In genomic region chr14:100713720-100714119, GRCh38 we compare ENCODE assay signal across 26 cellular contexts. TPM values are rescaled to one million over a fixed set of nuclear protein-coding genes. Genes with fewer than 3 reads are reported as not detected.
"Had no signal": no experiment of that assay in that cellular context is flagged by ENCODE, and none has a peak within 500 bp of the region (broad histone marks: within the 10 kb centered on the region; RNA-seq: fewer than 3 reads in every experiment).

No MANE protein-coding gene starts in this region.

- H3K27ac ChIP-seq: foreskin keratinocyte, hepatocyte, left ventricle myocardium inferior, neutrophil, ovary, prostate gland, spleen, tibial nerve, WERI-Rb-1 had no signal

- H3K36me3 ChIP-seq: left ventricle myocardium inferior, neutrophil, ovary, prostate gland, spleen, tibial nerve, WERI-Rb-1 had no signal

- H3K4me2 ChIP-seq: hepatocyte had no signal

- H3K79me2 ChIP-seq: hepatocyte had no signal

- H3K27me3 ChIP-seq: hepatocyte, neutrophil, ovary had no signal

- H3K4me3 ChIP-seq: hepatocyte, left ventricle myocardium inferior, ovary, prostate gland, spleen, tibial nerve had no signal

- H3K4me1 ChIP-seq: prostate gland had no signal

- H3K36me3 Mint-ChIP-seq: activated naive CD4-positive, alpha-beta T cell treated with anti-CD3 and anti-CD28 coated beads, Interleukin-2, amount 50 U/mL, for 72 hours; immature natural killer cell; mesothelial cell of epicardium; natural killer cell had no signal

- H2AFZ ChIP-seq: hepatocyte had no signal

- H3K9me3 Mint-ChIP-seq: activated naive CD4-positive, alpha-beta T cell treated with anti-CD3 and anti-CD28 coated beads, Interleukin-2, amount 50 U/mL, for 72 hours; mesothelial cell of epicardium; natural killer cell; stimulated activated naive CD8-positive, alpha-beta T cell treated with anti-CD3 and anti-CD28 coated beads, Interleukin-15, Interleukin-2, amounts not matched to agents 100 ng/mL and 50 ng/mL, for 24 hours had no signal

- FAIRE-seq: TTC549 had no signal

- H3K27ac Mint-ChIP-seq: activated CD8-positive, alpha-beta T cell treated with anti-CD3 and anti-CD28 coated beads, Interleukin-2, amount 10 ng/mL, durations not matched to agents 7 days and 5 days; immature natural killer cell; mesothelial cell of epicardium; natural killer cell; stimulated activated naive CD8-positive, alpha-beta T cell treated with anti-CD3 and anti-CD28 coated beads, Interleukin-15, Interleukin-2, amounts not matched to agents 100 ng/mL and 50 ng/mL, for 24 hours had no signal

- H3K4me3 Mint-ChIP-seq: activated CD8-positive, alpha-beta T cell treated with anti-CD3 and anti-CD28 coated beads, Interleukin-2, amount 10 ng/mL, durations not matched to agents 7 days and 5 days; immature natural killer cell; mesothelial cell of epicardium; natural killer cell; stimulated activated naive CD8-positive, alpha-beta T cell treated with anti-CD3 and anti-CD28 coated beads, Interleukin-15, Interleukin-2, amounts not matched to agents 100 ng/mL and 50 ng/mL, for 24 hours had no signal

- H3K9me3 ChIP-seq: neutrophil, ovary, prostate gland, tibial nerve had no signal

- H3K4me1 Mint-ChIP-seq: immature natural killer cell had no signal

- DNase-seq: activated CD4-positive, alpha-beta T cell treated with anti-CD3 and anti-CD28 coated beads for 1 hour; activated CD4-positive, alpha-beta T cell treated with anti-CD3 and anti-CD28 coated beads, Interleukin-2, amount 50 U/mL, for 1 hour; activated CD8-positive, alpha-beta T cell treated with anti-CD3 and anti-CD28 coated beads, Interleukin-2, amount 10 ng/mL, durations not matched to agents 7 days and 5 days; activated T-cell treated with anti-CD3 and anti-CD28 coated beads, Interleukin-2, amount 50 U/mL, for 1 hour; aorta; central memory CD4-positive, alpha-beta T cell; dermis blood vessel endothelial cell; effector CD8-positive, alpha-beta T cell; immature natural killer cell; left ventricle myocardium inferior; natural killer cell; ovary; spleen; stimulated activated CD4-positive, alpha-beta T cell treated with anti-CD3 and anti-CD28 coated beads, Interleukin-4, amount 100 ng/mL, for 1 hour; substantia nigra; WERI-Rb-1 had no signal

- ATAC-seq: activated CD8-positive, alpha-beta T cell treated with anti-CD3 and anti-CD28 coated beads, Interleukin-2, amount 10 ng/mL, durations not matched to agents 7 days and 5 days; activated naive CD4-positive, alpha-beta T cell treated with anti-CD3 and anti-CD28 coated beads, Interleukin-2, amount 50 U/mL, for 72 hours; natural killer cell had no signal

RNA-seq across cellular contexts. Expression of gene DLK1, which starts 13.0 kb away (rescaled TPM):
- total RNA-seq: activated CD8-positive, alpha-beta T cell treated with anti-CD3 and anti-CD28 coated beads, Interleukin-2, amount 10 ng/mL, durations not matched to agents 7 days and 5 days; activated naive CD4-positive, alpha-beta T cell treated with anti-CD3 and anti-CD28 coated beads, Interleukin-2, amount 50 U/mL, for 72 hours; aorta; dermis blood vessel endothelial cell; foreskin keratinocyte; lung microvascular endothelial cell; natural killer cell; tibial nerve had no signal
- polyA plus RNA-seq: foreskin keratinocyte, immature natural killer cell, spleen had no signal
